ENCODE assay signal across 24 cellular contexts in the genomic region with DNA sequence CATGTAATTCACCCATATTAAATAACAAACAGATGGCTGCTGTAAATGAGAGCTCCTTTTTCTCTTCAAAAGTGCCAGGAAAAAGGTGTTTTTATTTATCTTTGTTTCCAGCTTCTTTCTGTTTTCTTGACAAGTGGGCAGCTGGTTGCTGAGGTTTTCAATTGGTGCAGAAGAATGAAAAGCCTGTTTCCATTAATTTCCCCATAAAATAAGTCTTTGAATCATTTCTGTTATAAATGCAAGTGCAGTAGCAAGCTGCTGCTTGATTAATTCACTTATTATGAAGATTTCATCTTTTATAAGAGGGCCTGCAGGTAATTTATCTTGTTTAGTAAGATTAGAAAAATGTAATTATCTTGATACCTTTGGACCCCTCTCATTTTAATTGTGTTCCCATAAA.
DNase-seq lines count a peak whose midpoint lies in the region; FAIRE-seq and TF ChIP-seq lines count a peak whose summit lies in the region.
"Had no signal": no experiment of that assay in that cellular context is flagged by ENCODE, and none has a peak within 500 bp of the region (broad histone marks: within the 10 kb centered on the region; RNA-seq: fewer than 3 reads in every experiment).

No MANE protein-coding gene starts in this region.

- H3K9me3 ChIP-seq in left ventricle myocardium inferior (replicated peaks): no peaks in the 10 kb centered on the region
- H3K9me3 ChIP-seq: Caco-2 had no signal

- H3K4me1 ChIP-seq in left ventricle myocardium inferior: no peaks in the 10 kb centered on the region
- H3K4me1 ChIP-seq: Caco-2 had no signal

- no peaks in the 10 kb centered on the region for H3K36me3 ChIP-seq in left ventricle myocardium inferior

- H3K27ac ChIP-seq in left ventricle myocardium inferior (replicated peaks): no peak overlapping the region
- H3K27ac ChIP-seq: C4-2B, GM23248, SK-N-MC had no signal

- no peaks in the 10 kb centered on the region for H3K27me3 ChIP-seq in left ventricle myocardium inferior (ENCODE audit: low read depth)

- DNase-seq in NCI-H1105 (lab: John Stamatoyannopoulos, UW) (peak; percentile 45), NCI-H1105 treated with DMSO at 0.1 percent for 48 hours (lab: John Stamatoyannopoulos, UW) (peak; percentile 81), NCI-H82 (lab: John Stamatoyannopoulos, UW) (peak; percentile 77), left kidney (ENCODE audit: low read depth, low spot score) (peak; percentile 26), left ventricle myocardium inferior (no peak), MV-4-11 (lab: John Stamatoyannopoulos, UW) (no peak), GM12891 (ENCODE audit: insufficient read length, low spot score) (no peak)
- DNase-seq: Caco-2; CD8-positive, alpha-beta T cell; GF-D8; GM23248; H7; Kasumi-1; NCI-H1417 treated with DMSO at 0.1 percent for 48 hours; NCI-H2029; NCI-H226; NCI-H510A; SHP77 treated with DMSO at 0.1 percent for 48 hours; T-helper 2 cell had no signal

- H3K4me3 ChIP-seq in left ventricle myocardium inferior: no peak overlapping the region
- H3K4me3 ChIP-seq: GM23248, K562, SK-N-MC had no signal

- intact Hi-C loops in left ventricle myocardium inferior (cut with micrococcal nuclease): no loop called here

- no peak for TF ChIP-seq CTCF in left ventricle myocardium inferior (IDR thresholded peaks at IDR 0.05; ENCODE audit: borderline replicate concordance)

- no peak for FAIRE-seq in GM12891 (lab: Jason Lieb, UNC)
- FAIRE-seq: GM12892, HTR-8/SVneo, K562 had no signal

- no peak for TF ChIP-seq POLR2A in GM12891 (IDR thresholded peaks at IDR 0.05; ENCODE audit: low read depth, low read length)

TF ChIP-seq in GM12891, 5 proteins besides CTCF, POLR2A, EP300 and RAD21:
- TF ChIP-seq TAF1 (IDR thresholded peaks at IDR 0.05; ENCODE audit: low read depth, low read length): no peak
- TF ChIP-seq SPI1 (IDR thresholded peaks at IDR 0.05; ENCODE audit: low read depth, low read length): no peak
- TF ChIP-seq PAX5 (IDR thresholded peaks at IDR 0.05; ENCODE audit: insufficient read depth, low read length, severe bottlenecking): no peak
- no peak for TF ChIP-seq POU2F2 (IDR thresholded peaks at IDR 0.05; ENCODE audit: low read depth, low read length)

Comparison
In these comparisons a context has a peak if more than half of its experiments do, and no peak if none do; other contexts are left out.
1. DNase-seq: peak in NCI-H1105 (single experiment), NCI-H1105 treated with DMSO at 0.1 percent for 48 hours (single experiment), NCI-H82 (single experiment) and left kidney (single experiment); none in left ventricle myocardium inferior (single experiment), MV-4-11 (single experiment) and GM12891 (single experiment).